15 cellular contexts compared by ENCODE assay signal in genomic region chr1:24362982-24363614, GRCh38. TPM values are rescaled to one million over a fixed set of nuclear protein-coding genes. Genes with fewer than 3 reads are reported as not detected.
DNase-seq lines count a peak whose midpoint lies in the region; ATAC-seq and TF ChIP-seq lines count a peak whose summit lies in the region.
"Had no signal": no experiment of that assay in that cellular context is flagged by ENCODE, and none has a peak within 500 bp of the region (broad histone marks: within the 10 kb centered on the region; RNA-seq: fewer than 3 reads in every experiment).

No MANE protein-coding gene starts in this region.

- no peak overlapping the region for H3K27ac Mint-ChIP-seq in Calu3 (ENCODE audit: unreplicated experiment)
- H3K27ac Mint-ChIP-seq: activated naive CD8-positive, alpha-beta T cell treated with anti-CD3 and anti-CD28 coated beads, Interleukin-2, amount 50 U/mL, for 24 hours; naive B cell had no signal

- H3K4me1 Mint-ChIP-seq in Calu3 (ENCODE audit: low read depth, unreplicated experiment): no peaks in the 10 kb centered on the region
- H3K4me1 Mint-ChIP-seq: naive B cell had no signal

- H3K9me3 ChIP-seq in MG63: peaks cover 11% of the 10 kb centered on the region
- H3K9me3 ChIP-seq: testis had no signal

- H3K27me3 ChIP-seq in MG63: no peaks in the 10 kb centered on the region
- H3K27me3 ChIP-seq: testis had no signal

- no TSS peak for BruUV-seq in Calu3 (replicated peaks; lab: Mats Ljungman, UMichigan)

- H3K9me3 Mint-ChIP-seq in Calu3 (ENCODE audit: low read depth, unreplicated experiment): no peaks in the 10 kb centered on the region
- H3K9me3 Mint-ChIP-seq: activated naive CD8-positive, alpha-beta T cell treated with anti-CD3 and anti-CD28 coated beads, Interleukin-2, amount 50 U/mL, for 24 hours; naive B cell had no signal

- H3K36me3 Mint-ChIP-seq in Calu3 (ENCODE audit: insufficient read depth, unreplicated experiment): no peaks in the 10 kb centered on the region

- no peak overlapping the region for H3K4me3 ChIP-seq in AG10803 (ENCODE audit: low read length)
- no peak overlapping the region for H3K4me3 ChIP-seq in MG63
- H3K4me3 ChIP-seq: testis had no signal

- DNase-seq in AG10803 (ENCODE audit: low read depth): peak; percentile 85
- DNase-seq in MG63: peak; percentile 82
- peak; percentile 57 for DNase-seq in dedifferentiated amniotic fluid mesenchymal stem cell (ENCODE audit: extremely low spot score)
- peak; percentile 41 for DNase-seq in left kidney (ENCODE audit: low read depth, low spot score)
- DNase-seq in Calu3: no peak
- no peak for DNase-seq in occipital lobe (lab: John Stamatoyannopoulos, UW)
- no peak for DNase-seq in NCI-H2227 (lab: John Stamatoyannopoulos, UW; ENCODE audit: unreplicated experiment)
- DNase-seq: activated CD4-positive, alpha-beta T cell treated with anti-CD3 and anti-CD28 coated beads, Interleukin-2, amount 50 U/mL, for 4 hours; activated naive CD8-positive, alpha-beta T cell treated with anti-CD3 and anti-CD28 coated beads, Interleukin-2, amount 50 U/mL, for 24 hours; naive B cell; NCI-H1694 treated with DMSO at 0.1 percent for 48 hours; SHP77 treated with DMSO at 0.1 percent for 48 hours; stimulated activated CD4-positive, alpha-beta T cell treated with anti-CD3 and anti-CD28 coated beads, Interleukin-4, amount 100 ng/mL, for 24 hours; testis had no signal

- TF ChIP-seq CTCF in AG10803 (conservative IDR thresholded peaks at IDR 0.05; ENCODE audit: low read length) (no peak), Calu3 (IDR thresholded peaks at IDR 0.05; ENCODE audit: unreplicated experiment) (no peak)

- no peak overlapping the region for H3K4me3 Mint-ChIP-seq in Calu3 (ENCODE audit: low read depth, unreplicated experiment)
- H3K4me3 Mint-ChIP-seq: activated naive CD8-positive, alpha-beta T cell treated with anti-CD3 and anti-CD28 coated beads, Interleukin-2, amount 50 U/mL, for 24 hours; naive B cell had no signal

- no peak for ATAC-seq in GM18502 (IDR thresholded peaks at IDR 0.05; ENCODE audit: poor library complexity, unreplicated experiment)
- ATAC-seq: activated naive CD8-positive, alpha-beta T cell treated with anti-CD3 and anti-CD28 coated beads, Interleukin-2, amount 50 U/mL, for 24 hours had no signal

- CTCF ChIA-PET in Calu3 (lab: Charles Lee): no interaction called here

- intact Hi-C loops in Calu3 (cut with micrococcal nuclease; ENCODE audit: unreplicated experiment): no loop called here

- H3K27me3 Mint-ChIP-seq in Calu3 (ENCODE audit: unreplicated experiment): no peaks in the 10 kb centered on the region
- H3K27me3 Mint-ChIP-seq: activated naive CD8-positive, alpha-beta T cell treated with anti-CD3 and anti-CD28 coated beads, Interleukin-2, amount 50 U/mL, for 24 hours; naive B cell had no signal

- H3K36me3 ChIP-seq in MG63: peaks cover 8% of the 10 kb centered on the region

RNA-seq across cellular contexts. Expression of gene GRHL3, which starts 43.9 kb away (rescaled TPM):
- total RNA-seq in MG63 (2014; rRNA removed; shearing (Covaris generic); ENCODE audit: low replicate concordance): not detected in 2 replicates
- total RNA-seq in Calu3 (2022) (1.4 and 2.9 TPM in 2 replicates), occipital lobe (not detected)

RNA-seq across cellular contexts. Expression of gene STPG1, which starts 50.5 kb away (rescaled TPM):
- 5.7 and 7.2 TPM in 2 replicates for total RNA-seq in MG63 (2014; rRNA removed; shearing (Covaris generic); ENCODE audit: low replicate concordance)
- total RNA-seq in Calu3 (2022): 9.1 and 10.4 TPM in 2 replicates
- total RNA-seq in occipital lobe: 1.9 TPM

RNA-seq across cellular contexts. Expression of gene NIPAL3, which starts 52.5 kb away (rescaled TPM):
- total RNA-seq in MG63 (2014; rRNA removed; shearing (Covaris generic); ENCODE audit: low replicate concordance): 44.1 and 45.5 TPM in 2 replicates
- total RNA-seq in Calu3 (2022) (28.8 and 30.8 TPM in 2 replicates), occipital lobe (7.0 TPM)

Comparison
In these comparisons a context has a peak if more than half of its experiments do, and no peak if none do; other contexts are left out.
1. DNase-seq: peak in AG10803 (single experiment), MG63 (single experiment), dedifferentiated amniotic fluid mesenchymal stem cell (single experiment) and left kidney (single experiment); none in Calu3 (single experiment), occipital lobe (single experiment) and NCI-H2227 (single experiment).